In the genomic region with DNA sequence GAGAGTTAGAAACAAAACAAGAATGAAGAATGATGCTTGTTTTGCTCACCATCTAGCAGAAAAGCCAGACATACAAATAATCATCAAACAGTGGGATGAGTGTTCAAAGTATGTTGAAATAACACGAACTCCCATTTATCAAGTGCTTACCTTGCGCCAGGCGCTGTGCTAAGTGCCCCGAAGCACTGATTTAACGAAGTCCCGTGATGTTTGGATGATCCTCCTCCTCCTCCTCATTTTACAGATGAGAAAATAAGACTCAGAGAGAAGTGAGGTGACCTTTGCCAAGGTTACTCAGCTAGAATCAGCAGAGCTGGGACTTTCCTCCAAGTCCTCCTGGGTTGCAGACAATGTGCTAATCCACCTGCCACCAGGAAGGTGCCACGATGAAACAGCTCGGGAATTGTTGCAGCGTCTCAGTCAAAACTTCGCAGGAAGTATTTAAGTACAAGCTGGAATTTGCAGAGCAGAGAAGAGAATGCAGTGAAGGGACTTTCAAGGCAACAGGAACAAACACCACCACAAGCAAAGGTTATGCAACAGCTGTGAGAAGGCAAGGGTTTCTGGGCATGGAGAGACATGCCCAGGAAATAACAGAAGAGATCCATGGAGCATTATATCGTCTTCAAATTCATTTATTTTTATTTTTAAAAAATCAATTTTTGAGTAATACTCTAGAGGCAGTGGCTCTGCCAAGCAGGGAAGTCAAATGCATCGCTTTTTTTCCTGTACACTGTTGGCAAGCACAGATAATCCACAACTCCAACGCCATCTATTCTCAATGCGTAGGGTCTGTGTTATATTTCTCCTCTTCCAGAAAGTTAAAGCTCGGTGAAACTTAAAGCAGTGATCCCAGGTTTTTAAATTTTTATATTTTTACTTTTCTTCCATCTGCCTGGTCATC, we compare ENCODE assay signal across 1 cellular context.
TF ChIP-seq lines count a peak whose summit lies in the region.

No MANE protein-coding gene starts in this region.

TF ChIP-seq in HepG2, 621 proteins besides CTCF, POLR2A, EP300 and RAD21 (continued from another document and continues in another):
- TF ChIP-seq, protein P1, sequence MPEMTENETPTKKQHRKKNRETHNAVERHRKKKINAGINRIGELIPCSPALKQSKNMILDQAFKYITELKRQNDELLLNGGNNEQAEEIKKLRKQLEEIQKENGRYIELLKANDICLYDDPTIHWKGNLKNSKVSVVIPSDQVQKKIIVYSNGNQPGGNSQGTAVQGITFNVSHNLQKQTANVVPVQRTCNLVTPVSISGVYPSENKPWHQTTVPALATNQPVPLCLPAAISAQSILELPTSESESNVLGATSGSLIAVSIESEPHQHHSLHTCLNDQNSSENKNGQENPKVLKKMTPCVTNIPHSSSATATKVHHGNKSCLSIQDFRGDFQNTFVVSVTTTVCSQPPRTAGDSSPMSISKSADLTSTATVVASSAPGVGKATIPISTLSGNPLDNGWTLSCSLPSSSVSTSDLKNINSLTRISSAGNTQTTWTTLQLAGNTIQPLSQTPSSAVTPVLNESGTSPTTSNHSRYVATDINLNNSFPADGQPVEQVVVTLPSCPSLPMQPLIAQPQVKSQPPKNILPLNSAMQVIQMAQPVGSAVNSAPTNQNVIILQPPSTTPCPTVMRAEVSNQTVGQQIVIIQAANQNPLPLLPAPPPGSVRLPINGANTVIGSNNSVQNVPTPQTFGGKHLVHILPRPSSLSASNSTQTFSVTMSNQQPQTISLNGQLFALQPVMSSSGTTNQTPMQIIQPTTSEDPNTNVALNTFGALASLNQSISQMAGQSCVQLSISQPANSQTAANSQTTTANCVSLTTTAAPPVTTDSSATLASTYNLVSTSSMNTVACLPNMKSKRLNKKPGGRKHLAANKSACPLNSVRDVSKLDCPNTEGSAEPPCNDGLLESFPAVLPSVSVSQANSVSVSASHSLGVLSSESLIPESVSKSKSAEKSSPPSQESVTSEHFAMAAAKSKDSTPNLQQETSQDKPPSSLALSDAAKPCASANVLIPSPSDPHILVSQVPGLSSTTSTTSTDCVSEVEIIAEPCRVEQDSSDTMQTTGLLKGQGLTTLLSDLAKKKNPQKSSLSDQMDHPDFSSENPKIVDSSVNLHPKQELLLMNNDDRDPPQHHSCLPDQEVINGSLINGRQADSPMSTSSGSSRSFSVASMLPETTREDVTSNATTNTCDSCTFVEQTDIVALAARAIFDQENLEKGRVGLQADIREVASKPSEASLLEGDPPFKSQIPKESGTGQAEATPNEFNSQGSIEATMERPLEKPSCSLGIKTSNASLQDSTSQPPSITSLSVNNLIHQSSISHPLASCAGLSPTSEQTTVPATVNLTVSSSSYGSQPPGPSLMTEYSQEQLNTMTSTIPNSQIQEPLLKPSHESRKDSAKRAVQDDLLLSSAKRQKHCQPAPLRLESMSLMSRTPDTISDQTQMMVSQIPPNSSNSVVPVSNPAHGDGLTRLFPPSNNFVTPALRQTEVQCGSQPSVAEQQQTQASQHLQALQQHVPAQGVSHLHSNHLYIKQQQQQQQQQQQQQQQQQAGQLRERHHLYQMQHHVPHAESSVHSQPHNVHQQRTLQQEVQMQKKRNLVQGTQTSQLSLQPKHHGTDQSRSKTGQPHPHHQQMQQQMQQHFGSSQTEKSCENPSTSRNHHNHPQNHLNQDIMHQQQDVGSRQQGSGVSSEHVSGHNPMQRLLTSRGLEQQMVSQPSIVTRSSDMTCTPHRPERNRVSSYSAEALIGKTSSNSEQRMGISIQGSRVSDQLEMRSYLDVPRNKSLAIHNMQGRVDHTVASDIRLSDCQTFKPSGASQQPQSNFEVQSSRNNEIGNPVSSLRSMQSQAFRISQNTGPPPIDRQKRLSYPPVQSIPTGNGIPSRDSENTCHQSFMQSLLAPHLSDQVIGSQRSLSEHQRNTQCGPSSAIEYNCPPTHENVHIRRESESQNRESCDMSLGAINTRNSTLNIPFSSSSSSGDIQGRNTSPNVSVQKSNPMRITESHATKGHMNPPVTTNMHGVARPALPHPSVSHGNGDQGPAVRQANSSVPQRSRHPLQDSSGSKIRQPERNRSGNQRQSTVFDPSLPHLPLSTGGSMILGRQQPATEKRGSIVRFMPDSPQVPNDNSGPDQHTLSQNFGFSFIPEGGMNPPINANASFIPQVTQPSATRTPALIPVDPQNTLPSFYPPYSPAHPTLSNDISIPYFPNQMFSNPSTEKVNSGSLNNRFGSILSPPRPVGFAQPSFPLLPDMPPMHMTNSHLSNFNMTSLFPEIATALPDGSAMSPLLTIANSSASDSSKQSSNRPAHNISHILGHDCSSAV (CRISPR knock-in tag; IDR thresholded peaks at IDR 0.05; ENCODE audit: borderline replicate concordance) = no peak
- TF ChIP-seq KAT8 (CRISPR knock-in tag; IDR thresholded peaks at IDR 0.05) = peak; percentile 59
- TF ChIP-seq ZNF274 (CRISPR knock-in tag; IDR thresholded peaks at IDR 0.05) = no peak
- TF ChIP-seq ZNF331 (CRISPR knock-in tag; IDR thresholded peaks at IDR 0.05) = peak; percentile 92
- no peak for TF ChIP-seq RNF2 (conservative IDR thresholded peaks at IDR 0.05; ENCODE audit: low read depth)
- TF ChIP-seq ZNF780A (CRISPR knock-in tag; IDR thresholded peaks at IDR 0.05) = peak; percentile 57; the same call in 1 of the 2 replicates
- TF ChIP-seq, protein P2, sequence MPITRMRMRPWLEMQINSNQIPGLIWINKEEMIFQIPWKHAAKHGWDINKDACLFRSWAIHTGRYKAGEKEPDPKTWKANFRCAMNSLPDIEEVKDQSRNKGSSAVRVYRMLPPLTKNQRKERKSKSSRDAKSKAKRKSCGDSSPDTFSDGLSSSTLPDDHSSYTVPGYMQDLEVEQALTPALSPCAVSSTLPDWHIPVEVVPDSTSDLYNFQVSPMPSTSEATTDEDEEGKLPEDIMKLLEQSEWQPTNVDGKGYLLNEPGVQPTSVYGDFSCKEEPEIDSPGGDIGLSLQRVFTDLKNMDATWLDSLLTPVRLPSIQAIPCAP (CRISPR knock-in tag; IDR thresholded peaks at IDR 0.05; ENCODE audit: low read depth) = 0 out of 2 replicates have a peak, but pooled peaks have one; percentile 50
- TF ChIP-seq ZNF329 (CRISPR knock-in tag; IDR thresholded peaks at IDR 0.05; ENCODE audit: low read depth) = no peak; the same call in 1 of the 2 replicates
- TF ChIP-seq, protein P3, sequence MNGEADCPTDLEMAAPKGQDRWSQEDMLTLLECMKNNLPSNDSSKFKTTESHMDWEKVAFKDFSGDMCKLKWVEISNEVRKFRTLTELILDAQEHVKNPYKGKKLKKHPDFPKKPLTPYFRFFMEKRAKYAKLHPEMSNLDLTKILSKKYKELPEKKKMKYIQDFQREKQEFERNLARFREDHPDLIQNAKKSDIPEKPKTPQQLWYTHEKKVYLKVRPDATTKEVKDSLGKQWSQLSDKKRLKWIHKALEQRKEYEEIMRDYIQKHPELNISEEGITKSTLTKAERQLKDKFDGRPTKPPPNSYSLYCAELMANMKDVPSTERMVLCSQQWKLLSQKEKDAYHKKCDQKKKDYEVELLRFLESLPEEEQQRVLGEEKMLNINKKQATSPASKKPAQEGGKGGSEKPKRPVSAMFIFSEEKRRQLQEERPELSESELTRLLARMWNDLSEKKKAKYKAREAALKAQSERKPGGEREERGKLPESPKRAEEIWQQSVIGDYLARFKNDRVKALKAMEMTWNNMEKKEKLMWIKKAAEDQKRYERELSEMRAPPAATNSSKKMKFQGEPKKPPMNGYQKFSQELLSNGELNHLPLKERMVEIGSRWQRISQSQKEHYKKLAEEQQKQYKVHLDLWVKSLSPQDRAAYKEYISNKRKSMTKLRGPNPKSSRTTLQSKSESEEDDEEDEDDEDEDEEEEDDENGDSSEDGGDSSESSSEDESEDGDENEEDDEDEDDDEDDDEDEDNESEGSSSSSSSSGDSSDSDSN (CRISPR knock-in tag; IDR thresholded peaks at IDR 0.05) = no peak; the same call in 1 of the 2 replicates
- TF ChIP-seq MXD4 (CRISPR knock-in tag; IDR thresholded peaks at IDR 0.05) = no peak
- 0 out of 2 replicates have a peak, but pooled peaks have one; percentile 5 for TF ChIP-seq BHLHE40 (IDR thresholded peaks at IDR 0.05; ENCODE audit: low read length)
- no peak for TF ChIP-seq GTF2F1 (IDR thresholded peaks at IDR 0.05; ENCODE audit: low read length)
- no peak for TF ChIP-seq ZNF33B (CRISPR knock-in tag; IDR thresholded peaks at IDR 0.05)
- no peak for TF ChIP-seq ZFP41 (CRISPR knock-in tag; IDR thresholded peaks at IDR 0.05; ENCODE audit: borderline replicate concordance)
- TF ChIP-seq ZC3H4 (CRISPR knock-in tag; IDR thresholded peaks at IDR 0.05; ENCODE audit: borderline replicate concordance) = no peak
- TF ChIP-seq, protein P4, sequence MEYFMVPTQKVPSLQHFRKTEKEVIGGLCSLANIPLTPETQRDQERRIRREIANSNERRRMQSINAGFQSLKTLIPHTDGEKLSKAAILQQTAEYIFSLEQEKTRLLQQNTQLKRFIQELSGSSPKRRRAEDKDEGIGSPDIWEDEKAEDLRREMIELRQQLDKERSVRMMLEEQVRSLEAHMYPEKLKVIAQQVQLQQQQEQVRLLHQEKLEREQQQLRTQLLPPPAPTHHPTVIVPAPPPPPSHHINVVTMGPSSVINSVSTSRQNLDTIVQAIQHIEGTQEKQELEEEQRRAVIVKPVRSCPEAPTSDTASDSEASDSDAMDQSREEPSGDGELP (IDR thresholded peaks at IDR 0.05; ENCODE audit: borderline replicate concordance, low read depth) = peak; percentile 59; the same call in 1 of the 2 replicates
- TF ChIP-seq EZH2 (conservative IDR thresholded peaks at IDR 0.05; ENCODE audit: low read depth, low read length) = no peak
- TF ChIP-seq ZNF841 (CRISPR knock-in tag; IDR thresholded peaks at IDR 0.05; ENCODE audit: borderline replicate concordance) = no peak
- TF ChIP-seq NR2C2 (CRISPR knock-in tag; IDR thresholded peaks at IDR 0.05; ENCODE audit: borderline replicate concordance) = peak; percentile 54; the same call in 1 of the 2 replicates
- TF ChIP-seq ARHGAP35 (CRISPR knock-in tag; IDR thresholded peaks at IDR 0.05; ENCODE audit: borderline replicate concordance) = no peak
- TF ChIP-seq CHD2 (IDR thresholded peaks at IDR 0.05; ENCODE audit: low read depth, low read length) = no peak
- peak; percentile 97 for TF ChIP-seq ETV5 (CRISPR knock-in tag; IDR thresholded peaks at IDR 0.05; ENCODE audit: borderline replicate concordance)
- TF ChIP-seq, protein P5, sequence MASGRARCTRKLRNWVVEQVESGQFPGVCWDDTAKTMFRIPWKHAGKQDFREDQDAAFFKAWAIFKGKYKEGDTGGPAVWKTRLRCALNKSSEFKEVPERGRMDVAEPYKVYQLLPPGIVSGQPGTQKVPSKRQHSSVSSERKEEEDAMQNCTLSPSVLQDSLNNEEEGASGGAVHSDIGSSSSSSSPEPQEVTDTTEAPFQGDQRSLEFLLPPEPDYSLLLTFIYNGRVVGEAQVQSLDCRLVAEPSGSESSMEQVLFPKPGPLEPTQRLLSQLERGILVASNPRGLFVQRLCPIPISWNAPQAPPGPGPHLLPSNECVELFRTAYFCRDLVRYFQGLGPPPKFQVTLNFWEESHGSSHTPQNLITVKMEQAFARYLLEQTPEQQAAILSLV (CRISPR knock-in tag; IDR thresholded peaks at IDR 0.05; ENCODE audit: borderline replicate concordance) = no peak
- peak; percentile 31 for TF ChIP-seq ASH2L (IDR thresholded peaks at IDR 0.05; ENCODE audit: insufficient read length, low read depth, low read length)
- TF ChIP-seq TCF7L2 (IDR thresholded peaks at IDR 0.05; ENCODE audit: low read depth, low read length) = no peak
- 0 out of 2 replicates have a peak, but pooled peaks have one; percentile 63 for TF ChIP-seq RELA (CRISPR knock-in tag; IDR thresholded peaks at IDR 0.05)
- no peak for TF ChIP-seq ZNF720 (CRISPR knock-in tag; IDR thresholded peaks at IDR 0.05)
- TF ChIP-seq, protein P6, sequence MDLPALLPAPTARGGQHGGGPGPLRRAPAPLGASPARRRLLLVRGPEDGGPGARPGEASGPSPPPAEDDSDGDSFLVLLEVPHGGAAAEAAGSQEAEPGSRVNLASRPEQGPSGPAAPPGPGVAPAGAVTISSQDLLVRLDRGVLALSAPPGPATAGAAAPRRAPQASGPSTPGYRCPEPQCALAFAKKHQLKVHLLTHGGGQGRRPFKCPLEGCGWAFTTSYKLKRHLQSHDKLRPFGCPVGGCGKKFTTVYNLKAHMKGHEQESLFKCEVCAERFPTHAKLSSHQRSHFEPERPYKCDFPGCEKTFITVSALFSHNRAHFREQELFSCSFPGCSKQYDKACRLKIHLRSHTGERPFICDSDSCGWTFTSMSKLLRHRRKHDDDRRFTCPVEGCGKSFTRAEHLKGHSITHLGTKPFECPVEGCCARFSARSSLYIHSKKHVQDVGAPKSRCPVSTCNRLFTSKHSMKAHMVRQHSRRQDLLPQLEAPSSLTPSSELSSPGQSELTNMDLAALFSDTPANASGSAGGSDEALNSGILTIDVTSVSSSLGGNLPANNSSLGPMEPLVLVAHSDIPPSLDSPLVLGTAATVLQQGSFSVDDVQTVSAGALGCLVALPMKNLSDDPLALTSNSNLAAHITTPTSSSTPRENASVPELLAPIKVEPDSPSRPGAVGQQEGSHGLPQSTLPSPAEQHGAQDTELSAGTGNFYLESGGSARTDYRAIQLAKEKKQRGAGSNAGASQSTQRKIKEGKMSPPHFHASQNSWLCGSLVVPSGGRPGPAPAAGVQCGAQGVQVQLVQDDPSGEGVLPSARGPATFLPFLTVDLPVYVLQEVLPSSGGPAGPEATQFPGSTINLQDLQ (CRISPR knock-in tag; IDR thresholded peaks at IDR 0.05) = peak; percentile 29; the same call in 1 of the 2 replicates
- TF ChIP-seq, protein P7, sequence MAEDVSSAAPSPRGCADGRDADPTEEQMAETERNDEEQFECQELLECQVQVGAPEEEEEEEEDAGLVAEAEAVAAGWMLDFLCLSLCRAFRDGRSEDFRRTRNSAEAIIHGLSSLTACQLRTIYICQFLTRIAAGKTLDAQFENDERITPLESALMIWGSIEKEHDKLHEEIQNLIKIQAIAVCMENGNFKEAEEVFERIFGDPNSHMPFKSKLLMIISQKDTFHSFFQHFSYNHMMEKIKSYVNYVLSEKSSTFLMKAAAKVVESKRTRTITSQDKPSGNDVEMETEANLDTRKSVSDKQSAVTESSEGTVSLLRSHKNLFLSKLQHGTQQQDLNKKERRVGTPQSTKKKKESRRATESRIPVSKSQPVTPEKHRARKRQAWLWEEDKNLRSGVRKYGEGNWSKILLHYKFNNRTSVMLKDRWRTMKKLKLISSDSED (CRISPR knock-in tag; IDR thresholded peaks at IDR 0.05) = no peak
- TF ChIP-seq MAFF (IDR thresholded peaks at IDR 0.05; ENCODE audit: low read depth, low read length) = no peak
- TF ChIP-seq HMGA1 (CRISPR knock-in tag; conservative IDR thresholded peaks at IDR 0.05) = no peak
- TF ChIP-seq ZNF703 (CRISPR knock-in tag; IDR thresholded peaks at IDR 0.05; ENCODE audit: borderline replicate concordance) = no peak
- TF ChIP-seq, protein P8, sequence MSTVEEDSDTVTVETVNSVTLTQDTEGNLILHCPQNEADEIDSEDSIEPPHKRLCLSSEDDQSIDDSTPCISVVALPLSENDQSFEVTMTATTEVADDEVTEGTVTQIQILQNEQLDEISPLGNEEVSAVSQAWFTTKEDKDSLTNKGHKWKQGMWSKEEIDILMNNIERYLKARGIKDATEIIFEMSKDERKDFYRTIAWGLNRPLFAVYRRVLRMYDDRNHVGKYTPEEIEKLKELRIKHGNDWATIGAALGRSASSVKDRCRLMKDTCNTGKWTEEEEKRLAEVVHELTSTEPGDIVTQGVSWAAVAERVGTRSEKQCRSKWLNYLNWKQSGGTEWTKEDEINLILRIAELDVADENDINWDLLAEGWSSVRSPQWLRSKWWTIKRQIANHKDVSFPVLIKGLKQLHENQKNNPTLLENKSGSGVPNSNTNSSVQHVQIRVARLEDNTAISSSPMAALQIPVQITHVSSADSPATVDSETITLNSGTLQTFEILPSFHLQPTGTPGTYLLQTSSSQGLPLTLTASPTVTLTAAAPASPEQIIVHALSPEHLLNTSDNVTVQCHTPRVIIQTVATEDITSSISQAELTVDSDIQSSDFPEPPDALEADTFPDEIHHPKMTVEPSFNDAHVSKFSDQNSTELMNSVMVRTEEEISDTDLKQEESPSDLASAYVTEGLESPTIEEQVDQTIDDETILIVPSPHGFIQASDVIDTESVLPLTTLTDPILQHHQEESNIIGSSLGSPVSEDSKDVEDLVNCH (CRISPR knock-in tag; IDR thresholded peaks at IDR 0.05) = no peak
- TF ChIP-seq FOXK1 (CRISPR knock-in tag; IDR thresholded peaks at IDR 0.05; ENCODE audit: borderline replicate concordance, low read depth) = peak; percentile 86; the same call in 1 of the 2 replicates
